Comparison of ENCODE assay signal across 1 cellular context in genomic region chr7:126696236-126696635, GRCh38.
TF ChIP-seq lines count a peak whose summit lies in the region.

No MANE protein-coding gene starts in this region.

TF ChIP-seq in GM23338, 12 proteins besides CTCF, POLR2A, EP300 and RAD21 (continued from another document):
- no peak for TF ChIP-seq ZNF462 (CRISPR knock-in tag; IDR thresholded peaks at IDR 0.05)
- TF ChIP-seq STAT1 (IDR thresholded peaks at IDR 0.05; ENCODE audit: unreplicated experiment): no peak
- TF ChIP-seq ETS1 (IDR thresholded peaks at IDR 0.05): no peak
- no peak for TF ChIP-seq EZH2phosphoT487 (IDR thresholded peaks at IDR 0.05; ENCODE audit: unreplicated experiment)
- TF ChIP-seq EZH2 (IDR thresholded peaks at IDR 0.05; ENCODE audit: low read depth, unreplicated experiment): no peak
